In genomic region chr17:29591737-29592624, GRCh38 we compare ENCODE assay signal across 8 cellular contexts. TPM values are rescaled to one million over a fixed set of nuclear protein-coding genes. Genes with fewer than 3 reads are reported as not detected.
DNase-seq lines count a peak whose midpoint lies in the region; ATAC-seq and TF ChIP-seq lines count a peak whose summit lies in the region.

No MANE protein-coding gene starts in this region.

- WGBS in gastroesophageal sphincter (ENCODE audit: low coverage in 1 of 2), 2 donors = 8% methylated on average over 6 of the region's 27 CpGs
- WGBS in testis, 2 donors = 6 to 8% methylated on average over 27 of the region's 27 CpGs

- H3K27me3 ChIP-seq in gastroesophageal sphincter (no peaks in the 10 kb centered on the region), neutrophil (peaks cover 82% of the 10 kb centered on the region), testis (no peaks in the 10 kb centered on the region)

- no peak for TF ChIP-seq EP300 in gastroesophageal sphincter (IDR thresholded peaks at IDR 0.05)

- peak in 3 of 4 experiments; percentile 83 to 98 (median 90) for TF ChIP-seq CTCF in gastroesophageal sphincter (IDR thresholded peaks at IDR 0.05)
- peak; percentile 85 for TF ChIP-seq CTCF in neutrophil (IDR thresholded peaks at IDR 0.05)
- peak; percentile 82 to 89 (median 87) for TF ChIP-seq CTCF in testis (IDR thresholded peaks at IDR 0.05)

- intact Hi-C loops in activated naive CD4-positive, alpha-beta T cell treated with anti-CD3 and anti-CD28 coated beads for 36 hours (cut with micrococcal nuclease) = loop anchor here (1.0 to 5.0 kb wide), 5 partner anchors 12 to 445 kb away; partner anchors contain the start of genes NUFIP2 and TP53I13
- intact Hi-C loops in testis (cut with DNase I; ENCODE audit: low total_unique reads) = no loop called here

- in situ Hi-C loops in SK-MEL-5 (cut with HindIII; ENCODE audit: low pct_unique_long_range_greater_than_20kb, low sequenced_read_pairs) = no loop called here

- peak overlapping the region; percentile 13 for H3K27ac Mint-ChIP-seq in activated naive CD4-positive, alpha-beta T cell treated with anti-CD3 and anti-CD28 coated beads for 36 hours

- H3K36me3 ChIP-seq in gastroesophageal sphincter (no peaks in the 10 kb centered on the region), neutrophil (no peaks in the 10 kb centered on the region), testis (ENCODE audit: low read depth, missing control alignments) (no peaks in the 10 kb centered on the region)

- peaks cover 2% of the 10 kb centered on the region for H3K36me3 Mint-ChIP-seq in activated naive CD4-positive, alpha-beta T cell treated with anti-CD3 and anti-CD28 coated beads for 36 hours (ENCODE audit: low read depth)

- peak; percentile 65 for ATAC-seq in gastroesophageal sphincter
- no peak for ATAC-seq in GM18907 (IDR thresholded peaks at IDR 0.05; ENCODE audit: unreplicated experiment)

- peaks cover 52% of the 10 kb centered on the region for H3K4me1 Mint-ChIP-seq in activated naive CD4-positive, alpha-beta T cell treated with anti-CD3 and anti-CD28 coated beads for 36 hours (ENCODE audit: low read depth)

- peak overlapping the region; percentile 58 to 98 (median 90) for H3K27ac ChIP-seq in gastroesophageal sphincter
- H3K27ac ChIP-seq in neutrophil = no peak overlapping the region
- peak overlapping the region; percentile 48 to 70 for H3K27ac ChIP-seq in testis

- CTCF ChIA-PET in activated naive CD4-positive, alpha-beta T cell treated with anti-CD3 and anti-CD28 coated beads for 36 hours (lab: Charles Lee) = interaction anchor here (0.6 to 4.8 kb wide), 14 partner anchors 13 to 443 kb away, joined by 3 to 91 read pairs (median 4); partner anchors contain the start of genes ABHD15 and TP53I13

- peak; percentile 95 for DNase-seq in GM03348 (ENCODE audit: low spot score)
- peak; percentile 83 for DNase-seq in NAMALWA (ENCODE audit: low spot score)
- DNase-seq in SK-MEL-5 (ENCODE audit: low read depth, low spot score) = peak; percentile 85
- DNase-seq in activated naive CD4-positive, alpha-beta T cell treated with anti-CD3 and anti-CD28 coated beads for 36 hours = peak; percentile 87
- peak; percentile 90 for DNase-seq in testis

- H3K9me3 Mint-ChIP-seq in activated naive CD4-positive, alpha-beta T cell treated with anti-CD3 and anti-CD28 coated beads for 36 hours = no peaks in the 10 kb centered on the region

- no peaks in the 10 kb centered on the region for H3K9me3 ChIP-seq in gastroesophageal sphincter
- no peaks in the 10 kb centered on the region for H3K9me3 ChIP-seq in neutrophil
- H3K9me3 ChIP-seq in testis = no peaks in the 10 kb centered on the region

- peak overlapping the region in 1 of 2 donors; percentile 89 for H3K4me3 ChIP-seq in gastroesophageal sphincter
- peak overlapping the region; percentile 34 to 65 for H3K4me3 ChIP-seq in neutrophil (ENCODE audit: low read depth in 1 of 2, low read length in 1 of 2)
- H3K4me3 ChIP-seq in testis = peak overlapping the region; percentile 7 to 49

- H3K4me3 Mint-ChIP-seq in activated naive CD4-positive, alpha-beta T cell treated with anti-CD3 and anti-CD28 coated beads for 36 hours = peak overlapping the region; percentile 83

- H3K4me1 ChIP-seq in gastroesophageal sphincter (peaks cover 0 to 85% (median 58%) of the 10 kb centered on the region in 3 donors), neutrophil (ENCODE audit: control insufficient read depth in 1 of 2, insufficient read depth in 1 of 2, low read depth in 1 of 2, low read length in 1 of 2) (peaks cover 55% of the 10 kb centered on the region in 2 experiments), testis (peaks cover 68% of the 10 kb centered on the region)

- TF ChIP-seq POLR2A in gastroesophageal sphincter (IDR thresholded peaks at IDR 0.05) = no peak
- no peak for TF ChIP-seq POLR2A in testis (IDR thresholded peaks at IDR 0.05)

- H3K27me3 Mint-ChIP-seq in activated naive CD4-positive, alpha-beta T cell treated with anti-CD3 and anti-CD28 coated beads for 36 hours (ENCODE audit: low read depth) = no peaks in the 10 kb centered on the region

RNA-seq across cellular contexts. Expression of gene ANKRD13B, which starts 1.0 kb away (rescaled TPM):
- 3.0 and 5.3 TPM in 2 replicates for total RNA-seq in SK-MEL-5 (2014; rRNA removed; shearing (Covaris generic))
- 9.4 and 10.3 TPM in 2 replicates for polyA plus RNA-seq in SK-MEL-5 (2015; cell fraction: cytosol; rRNA removed)
- polyA plus RNA-seq in SK-MEL-5 (2015; cell fraction: nucleus; rRNA removed) = 49.9 and 69.6 TPM in 2 replicates
- total RNA-seq in activated naive CD4-positive, alpha-beta T cell treated with anti-CD3 and anti-CD28 coated beads for 36 hours = 10 to 100 TPM; 14.1 to 14.6 TPM
- 10 to 100 TPM in 2 of 4 donors, 1 to 10 TPM in 2; 4.4 to 22.8 (median 10.0) TPM for total RNA-seq in gastroesophageal sphincter
- 10 to 100 TPM; 48.8 to 59.8 TPM for total RNA-seq in testis
- polyA plus RNA-seq in testis (ENCODE audit: insufficient read depth, low read depth, low replicate concordance) = 32.8 TPM

RNA-seq across cellular contexts. Expression of gene GIT1, which starts 2.5 kb away (rescaled TPM):
- 32.0 and 36.6 TPM in 2 replicates for total RNA-seq in SK-MEL-5 (2014; rRNA removed; shearing (Covaris generic))
- polyA plus RNA-seq in SK-MEL-5 (2015; cell fraction: cytosol; rRNA removed) = 86.2 and 108 TPM in 2 replicates
- 120 and 125 TPM in 2 replicates for polyA plus RNA-seq in SK-MEL-5 (2015; cell fraction: nucleus; rRNA removed)
- 10 to 100 TPM; 35.5 to 37.5 TPM for total RNA-seq in activated naive CD4-positive, alpha-beta T cell treated with anti-CD3 and anti-CD28 coated beads for 36 hours
- 10 to 100 TPM; 30.4 to 47.8 (median 35.8) TPM for total RNA-seq in gastroesophageal sphincter
- total RNA-seq in testis = 100 to 1,000 TPM; 156 to 169 TPM
- polyA plus RNA-seq in testis (ENCODE audit: insufficient read depth, low read depth, low replicate concordance) = 220 TPM

RNA-seq across cellular contexts. Expression of gene TP53I13, which starts 23.5 kb away (rescaled TPM):
- 54.9 and 71.5 TPM in 2 replicates for total RNA-seq in SK-MEL-5 (2014; rRNA removed; shearing (Covaris generic))
- polyA plus RNA-seq in SK-MEL-5 (2015; cell fraction: cytosol; rRNA removed) = 96.2 and 112 TPM in 2 replicates
- 56.2 and 78.7 TPM in 2 replicates for polyA plus RNA-seq in SK-MEL-5 (2015; cell fraction: nucleus; rRNA removed)
- total RNA-seq in activated naive CD4-positive, alpha-beta T cell treated with anti-CD3 and anti-CD28 coated beads for 36 hours = 10 to 100 TPM; 30.9 to 37.2 TPM
- total RNA-seq in gastroesophageal sphincter (10 to 100 TPM; 41.5 to 57.3 (median 52.1) TPM), testis (10 to 100 TPM; 72.3 to 89.6 TPM)
- polyA plus RNA-seq in testis (ENCODE audit: insufficient read depth, low read depth, low replicate concordance) = 86.3 TPM

RNA-seq across cellular contexts. Expression of gene ABHD15, which starts 25.1 kb away (rescaled TPM):
- total RNA-seq in SK-MEL-5 (2014; rRNA removed; shearing (Covaris generic)) = 11.5 and 12.4 TPM in 2 replicates
- polyA plus RNA-seq in SK-MEL-5 (2015; cell fraction: cytosol; rRNA removed) = 15.2 and 15.5 TPM in 2 replicates
- 7.3 and 10.2 TPM in 2 replicates for polyA plus RNA-seq in SK-MEL-5 (2015; cell fraction: nucleus; rRNA removed)
- total RNA-seq in activated naive CD4-positive, alpha-beta T cell treated with anti-CD3 and anti-CD28 coated beads for 36 hours = 1 to 10 TPM; 3.7 to 4.0 TPM
- 10 to 100 TPM in 3 of 4 donors, 1 to 10 TPM in 1; 5.4 to 12.6 (median 11.1) TPM for total RNA-seq in gastroesophageal sphincter
- 1 to 10 TPM; 5.7 to 7.1 TPM for total RNA-seq in testis
- 4.5 TPM for polyA plus RNA-seq in testis (ENCODE audit: insufficient read depth, low read depth, low replicate concordance)

RNA-seq across cellular contexts. Expression of gene CORO6, which starts 30.7 kb away (rescaled TPM):
- 0.13 and 0.21 TPM in 2 replicates for total RNA-seq in SK-MEL-5 (2014; rRNA removed; shearing (Covaris generic))
- polyA plus RNA-seq in SK-MEL-5 (2015; cell fraction: cytosol; rRNA removed) = 0.07 and 0.08 TPM in 2 replicates
- polyA plus RNA-seq in SK-MEL-5 (2015; cell fraction: nucleus; rRNA removed) = 7.9 and 10.8 TPM in 2 replicates
- 10 to 100 TPM; 24.8 to 27.3 TPM for total RNA-seq in activated naive CD4-positive, alpha-beta T cell treated with anti-CD3 and anti-CD28 coated beads for 36 hours
- total RNA-seq in gastroesophageal sphincter (100 to 1,000 TPM in 1 of 4 donors, 10 to 100 TPM in 3; 18.1 to 138 (median 39.4) TPM), testis (10 to 100 TPM; 11.7 to 15.5 TPM)
- 6.3 TPM for polyA plus RNA-seq in testis (ENCODE audit: insufficient read depth, low read depth, low replicate concordance)
